8 cellular contexts compared by ENCODE assay signal in genomic region chr15:55789066-55789660, GRCh38. TPM values are rescaled to one million over a fixed set of nuclear protein-coding genes. Genes with fewer than 3 reads are reported as not detected.
A peak's percentile ranks its signal among the peaks of the same experiment; 100 is the strongest.
DNase-seq lines count a peak whose midpoint lies in the region; ATAC-seq, FAIRE-seq and TF ChIP-seq lines count a peak whose summit lies in the region.

No MANE protein-coding gene starts in this region.

- no peak overlapping the region for H3K9ac ChIP-seq in OCI-LY1 (ENCODE audit: low read length)

- no peaks in the 10 kb centered on the region for H4K20me1 ChIP-seq in OCI-LY1 (ENCODE audit: insufficient read depth, low read length)

- H3K4me1 Mint-ChIP-seq in Caco-2 (ENCODE audit: low read depth, unreplicated experiment), result peaks cover 5% of the 10 kb centered on the region
- H3K4me1 Mint-ChIP-seq in type B pancreatic cell (ENCODE audit: unreplicated experiment), result peaks cover 29% of the 10 kb centered on the region

- intact Hi-C loops in Caco-2 (cut with micrococcal nuclease; ENCODE audit: unreplicated experiment) (no loop called here), right lobe of liver (cut with DNase I) (no loop called here), pancreas (cut with DNase I) (no loop called here)

- ATAC-seq in right lobe of liver (no peak), pancreas (no peak), HG02870 (IDR thresholded peaks at IDR 0.05; ENCODE audit: unreplicated experiment) (no peak), GM18873 (IDR thresholded peaks at IDR 0.05; ENCODE audit: low FRiP score, unreplicated experiment) (no peak)

- no peaks in the 10 kb centered on the region for H3K36me3 ChIP-seq in Caco-2 (ENCODE audit: control insufficient read depth, insufficient read depth, low read length)
- H3K36me3 ChIP-seq in OCI-LY1 (ENCODE audit: insufficient read depth, low read length), result no peaks in the 10 kb centered on the region; the same call in 1 of the 2 replicates
- no peaks in the 10 kb centered on the region for H3K36me3 ChIP-seq in right lobe of liver
- H3K36me3 ChIP-seq in pancreas, result no peaks in the 10 kb centered on the region

- CTCF ChIA-PET in Caco-2 (lab: Charles Lee), result interaction anchor here (0.5 kb wide), 1 partner anchor 29 kb away, joined by 3 read pairs; no protein-coding TSS in a partner anchor

- TF ChIP-seq CTCF in Caco-2 (IDR thresholded peaks at IDR 0.05; ENCODE audit: insufficient read depth in 1 of 2, low read depth in 1 of 2, low read length in 1 of 2, severe bottlenecking in 1 of 2, unreplicated experiment in 1 of 2) (peak; percentile 41 to 64), OCI-LY1 (IDR thresholded peaks at IDR 0.05; ENCODE audit: low read length) (peak; percentile 84), right lobe of liver (IDR thresholded peaks at IDR 0.05) (peak in 3 of 4 donors; percentile 23 to 46 (median 35)), type B pancreatic cell (conservative IDR thresholded peaks at IDR 0.05) (peak; percentile 68), pancreas (IDR thresholded peaks at IDR 0.05) (peak in 1 of 4 donors; percentile 22)

- no peaks in the 10 kb centered on the region for H3F3A ChIP-seq in OCI-LY1 (ENCODE audit: insufficient read depth, low read length)

- H3K27ac Mint-ChIP-seq in Caco-2 (ENCODE audit: unreplicated experiment), result no peak overlapping the region
- no peak overlapping the region for H3K27ac Mint-ChIP-seq in type B pancreatic cell

- H3K36me3 Mint-ChIP-seq in Caco-2 (ENCODE audit: insufficient read depth, unreplicated experiment), result no peaks in the 10 kb centered on the region
- H3K36me3 Mint-ChIP-seq in type B pancreatic cell, result peaks cover 6% of the 10 kb centered on the region

- H3K4me3 Mint-ChIP-seq in Caco-2 (ENCODE audit: unreplicated experiment) (no peak overlapping the region), type B pancreatic cell (no peak overlapping the region)

- H2AFZ ChIP-seq in OCI-LY1 (ENCODE audit: low read length), result no peak overlapping the region

- BruUV-seq in Caco-2 (replicated peaks; lab: Mats Ljungman, UMichigan), result no TSS peak

- H3K9me3 Mint-ChIP-seq in Caco-2 (ENCODE audit: unreplicated experiment), result peaks cover 11% of the 10 kb centered on the region
- H3K9me3 Mint-ChIP-seq in type B pancreatic cell, result peaks cover 4% of the 10 kb centered on the region

- H3K9me2 ChIP-seq in OCI-LY1 (ENCODE audit: low read depth, low read length), result no peaks in the 10 kb centered on the region

- 41% methylated on average over 4 of the region's 8 CpGs for WGBS in right lobe of liver (ENCODE audit: insufficient coverage, low coverage, low lambda C conversion rate, missing lambda C conversion rate)
- 70 to 71% methylated on average over 8 of the region's 8 CpGs for WGBS in pancreas, 2 donors

- H3K4me3 ChIP-seq in Caco-2 (ENCODE audit: low read depth, low read length), result no peak overlapping the region
- H3K4me3 ChIP-seq in OCI-LY1 (ENCODE audit: low read depth, low read length, poor library complexity, severe bottlenecking), result no peak overlapping the region
- H3K4me3 ChIP-seq in right lobe of liver, result no peak overlapping the region
- no peak overlapping the region for H3K4me3 ChIP-seq in pancreas

- H3K27ac ChIP-seq in OCI-LY1 (ENCODE audit: low read depth, low read length, poor library complexity, severe bottlenecking) (no peak overlapping the region), right lobe of liver (no peak overlapping the region), pancreas (no peak overlapping the region)

- H3K27me3 ChIP-seq in Caco-2 (replicated peaks; ENCODE audit: control insufficient read depth, insufficient read depth, low read length), result no peaks in the 10 kb centered on the region
- H3K27me3 ChIP-seq in OCI-LY1 (ENCODE audit: insufficient read depth, low read length), result no peaks in the 10 kb centered on the region
- no peaks in the 10 kb centered on the region for H3K27me3 ChIP-seq in right lobe of liver
- no peaks in the 10 kb centered on the region for H3K27me3 ChIP-seq in pancreas

- no peak for FAIRE-seq in pancreas (lab: Jason Lieb, UNC)

- TF ChIP-seq POLR2A in right lobe of liver (IDR thresholded peaks at IDR 0.05), result no peak

- H3K9me3 ChIP-seq in Caco-2 (no peaks in the 10 kb centered on the region; the same call in 1 of the 2 replicates), OCI-LY1 (ENCODE audit: low read length) (0 out of 2 replicates have a peak, but pooled peaks cover 3% of the 10 kb centered on the region), right lobe of liver (no peaks in the 10 kb centered on the region), pancreas (no peaks in the 10 kb centered on the region)

- peaks cover 16% of the 10 kb centered on the region for H3K4me1 ChIP-seq in Caco-2
- H3K4me1 ChIP-seq in OCI-LY1 (ENCODE audit: insufficient read depth, low read length, severe bottlenecking), result no peaks in the 10 kb centered on the region
- H3K4me1 ChIP-seq in right lobe of liver, result no peaks in the 10 kb centered on the region
- no peaks in the 10 kb centered on the region for H3K4me1 ChIP-seq in pancreas

- H3K79me2 ChIP-seq in OCI-LY1 (ENCODE audit: insufficient read depth, low read length), result no peaks in the 10 kb centered on the region

- no peak overlapping the region for H3K4me2 ChIP-seq in OCI-LY1 (ENCODE audit: low read length)

- DNase-seq in Caco-2 (peak in 1 of 2 experiments; percentile 34), right lobe of liver (no peak), type B pancreatic cell (ENCODE audit: extremely low spot score, unreplicated experiment) (no peak), pancreas (no peak)
- peak; percentile 81 for DNase-seq in activated effector memory CD4-positive, alpha-beta T cell treated with anti-CD3 and anti-CD28 coated beads, Interleukin-2, amount 50 U/mL, for 16 hours

- no peaks in the 10 kb centered on the region for H3K27me3 Mint-ChIP-seq in Caco-2 (ENCODE audit: insufficient read depth, unreplicated experiment)
- no peaks in the 10 kb centered on the region for H3K27me3 Mint-ChIP-seq in type B pancreatic cell

- POLR2A ChIA-PET in Caco-2 (lab: Charles Lee), result no interaction called here

RNA-seq across cellular contexts. Expression of gene PRTG, which starts 46.2 kb away (rescaled TPM):
- total RNA-seq in Caco-2 (2022), result 39.1 and 40.2 TPM in 2 replicates
- total RNA-seq in right lobe of liver, result under 1 TPM; 0.06 to 0.22 (median 0.12) TPM
- 14.3 and 51.7 TPM in 2 replicates for total RNA-seq in type B pancreatic cell (ENCODE audit: low replicate concordance)
- under 1 TPM; 0.05 to 0.35 (median 0.24) TPM for total RNA-seq in pancreas
- under 1 TPM; 0.07 to 0.08 TPM for polyA plus RNA-seq in pancreas

Comparison
In these comparisons a context has a peak if more than half of its experiments do, and no peak if none do; other contexts are left out.
1. RNA of gene PRTG, which starts 46.2 kb away (total RNA-seq): 14.3 to 51.7 TPM in type B pancreatic cell and 39.1 to 40.2 TPM in Caco-2; 0.05 to 0.35 TPM in pancreas and 0.06 to 0.22 TPM in right lobe of liver; every median in the first group is over 10 times any median in the second.